22 cellular contexts compared by ENCODE assay signal in genomic region chr12:124637163-124637562, GRCh38.
A peak's percentile ranks its signal among the peaks of the same experiment; 100 is the strongest.
DNase-seq lines count a peak whose midpoint lies in the region; ATAC-seq, FAIRE-seq and TF ChIP-seq lines count a peak whose summit lies in the region.
"Had no signal": no experiment of that assay in that cellular context is flagged by ENCODE, and none has a peak within 500 bp of the region (broad histone marks: within the 10 kb centered on the region; RNA-seq: fewer than 3 reads in every experiment).

No MANE protein-coding gene starts in this region.

- no peaks in the 10 kb centered on the region for H3K27me3 ChIP-seq in PC-9 (ENCODE audit: insufficient read depth, low read depth)
- no peaks in the 10 kb centered on the region for H3K27me3 ChIP-seq in rectal smooth muscle tissue (ENCODE audit: control insufficient read depth, insufficient read depth, low read length)
- H3K27me3 ChIP-seq: MG63 had no signal

- FAIRE-seq in A549 (lab: Jason Lieb, UNC), result no peak
- FAIRE-seq: D721Med, RCC 7860 had no signal

- TF ChIP-seq CTCF in A549 (IDR thresholded peaks at IDR 0.05), result no peak
- TF ChIP-seq CTCF in PC-9 (conservative IDR thresholded peaks at IDR 0.05), result no peak

- H3K4me3 ChIP-seq in A549 (no peak overlapping the region), PC-9 (no peak overlapping the region), rectal smooth muscle tissue (ENCODE audit: low read length) (no peak overlapping the region)
- H3K4me3 ChIP-seq: GM23338, MG63 had no signal

- no peak for TF ChIP-seq EP300 in A549 (IDR thresholded peaks at IDR 0.05)

- H3K9me3 ChIP-seq in A549, result no peaks in the 10 kb centered on the region
- 0 out of 2 replicates have a peak, but pooled peaks cover 9% of the 10 kb centered on the region for H3K9me3 ChIP-seq in PC-9 (ENCODE audit: insufficient read depth, low read depth)

- no peaks in the 10 kb centered on the region for H3K9me2 ChIP-seq in PC-9 (ENCODE audit: insufficient read depth)

- H3K79me2 ChIP-seq in PC-9 (ENCODE audit: low read depth), result no peaks in the 10 kb centered on the region

- WGBS in A549 (ENCODE audit: missing lambda C conversion rate), result 64% methylated on average over 4 of the region's 4 CpGs

- H3K36me3 ChIP-seq in PC-9 (ENCODE audit: low read depth) (no peaks in the 10 kb centered on the region), rectal smooth muscle tissue (ENCODE audit: control insufficient read depth, insufficient read depth, low read length) (no peaks in the 10 kb centered on the region)
- H3K36me3 ChIP-seq: MG63 had no signal

- no peak for TF ChIP-seq POLR2A in A549 (IDR thresholded peaks at IDR 0.05; ENCODE audit: low read length)

- H3K4me1 ChIP-seq in A549 (peaks cover 52% of the 10 kb centered on the region), PC-9 (replicated peaks; ENCODE audit: insufficient read depth) (peaks cover 85% of the 10 kb centered on the region), rectal smooth muscle tissue (ENCODE audit: control insufficient read depth, insufficient read depth, low read length) (no peaks in the 10 kb centered on the region)

- ATAC-seq in A549, result no peak
- ATAC-seq in HG03565 (IDR thresholded peaks at IDR 0.05; ENCODE audit: unreplicated experiment), result no peak
- no peak for ATAC-seq in GM19463 (IDR thresholded peaks at IDR 0.05; ENCODE audit: unreplicated experiment)
- ATAC-seq: GM23338 had no signal

- BruUV-seq in PC-9 (replicated peaks; lab: Mats Ljungman, UMichigan), result no TSS peak

- no peak for TF ChIP-seq RAD21 in A549 (conservative IDR thresholded peaks at IDR 0.05 in 1 of 2, IDR thresholded peaks at IDR 0.05 in 1 of 2)

- CTCF ChIA-PET in A549 (lab: Yijun Ruan, JAX), result interaction anchor here (0.8 to 1.1 kb wide), 4 partner anchors 10 to 129 kb away, joined by 3 to 4 read pairs (median 4); no protein-coding TSS in a partner anchor
- CTCF ChIA-PET in PC-9 (lab: Charles Lee), result no interaction called here

- DNase-seq in A549 (ENCODE audit: low read depth in 1 of 2, low spot score in 1 of 2), result no peak
- DNase-seq in PC-9, result no peak
- no peak for DNase-seq in epithelial cell of prostate (ENCODE audit: low read depth, low spot score)
- DNase-seq in C1 segment of cervical spinal cord (lab: John Stamatoyannopoulos, UW), result no peak
- DNase-seq in NCI-H69 (lab: John Stamatoyannopoulos, UW), result no peak
- DNase-seq: 8988T; CD4-positive, CD25-positive, alpha-beta regulatory T cell; DND-41; GF-D8; HFFc6; MG63; NCI-H1105; NCI-H187 treated with DMSO at 0.1 percent for 48 hours; NCI-H446 treated with DMSO at 0.1 percent for 48 hours; SIG-M5 had no signal

- peaks cover 69% of the 10 kb centered on the region for H3F3A ChIP-seq in PC-9 (ENCODE audit: insufficient read depth, low read depth)

- intact Hi-C loops in PC-9 (cut with micrococcal nuclease; ENCODE audit: unreplicated experiment), result loop anchor here (1.0 to 10.0 kb wide), 4 partner anchors 28 to 78 kb away; no protein-coding TSS in a partner anchor

- H3K4me2 ChIP-seq in A549, result peak overlapping the region; percentile 5; the same call in 1 of the 3 replicates
- H3K4me2 ChIP-seq in PC-9, result peak overlapping the region; percentile 64
- H3K4me2 ChIP-seq: GM23338, KMS-11 had no signal

- no peaks in the 10 kb centered on the region for H4K20me1 ChIP-seq in PC-9 (ENCODE audit: insufficient read depth)

- H3K9ac ChIP-seq in rectal smooth muscle tissue (ENCODE audit: low read length), result peak overlapping the region; percentile 4
- H3K9ac ChIP-seq: KMS-11 had no signal

- POLR2A ChIA-PET in A549 (lab: Yijun Ruan, JAX), result no interaction called here
- POLR2A ChIA-PET in PC-9 (lab: Charles Lee; ENCODE audit: unreplicated experiment), result interaction anchor here (0.6 to 0.8 kb wide), 2 partner anchors 11 kb away, joined by 5 to 8 read pairs; no protein-coding TSS in a partner anchor

- H3K27ac ChIP-seq in A549, result peak overlapping the region in 1 of 2 experiments; percentile 71; a peak in 3 of 6 replicates
- H3K27ac ChIP-seq in PC-9, result peak overlapping the region; percentile 96
- peak overlapping the region; percentile 62 for H3K27ac ChIP-seq in epithelial cell of prostate
- no peak overlapping the region for H3K27ac ChIP-seq in rectal smooth muscle tissue (ENCODE audit: low read depth, low read length)
- H3K27ac ChIP-seq: KMS-11 had no signal

- no peak overlapping the region for H2AFZ ChIP-seq in PC-9

TF ChIP-seq in A549, 52 proteins besides CTCF, POLR2A, EP300 and RAD21:
- TF ChIP-seq CBX2 (IDR thresholded peaks at IDR 0.05; ENCODE audit: borderline replicate concordance, low read depth) (no peak), ZFP36 (IDR thresholded peaks at IDR 0.05; ENCODE audit: borderline replicate concordance, partially characterized antibody) (peak; percentile 59), RNF2 (IDR thresholded peaks at IDR 0.05; ENCODE audit: borderline replicate concordance, low read depth) (no peak), KDM1A (IDR thresholded peaks at IDR 0.05; ENCODE audit: low read depth) (0 out of 2 replicates have a peak, but pooled peaks have one; percentile 55), SMC3 (IDR thresholded peaks at IDR 0.05) (no peak)
